7 cellular contexts compared by ENCODE assay signal in the genomic region with DNA sequence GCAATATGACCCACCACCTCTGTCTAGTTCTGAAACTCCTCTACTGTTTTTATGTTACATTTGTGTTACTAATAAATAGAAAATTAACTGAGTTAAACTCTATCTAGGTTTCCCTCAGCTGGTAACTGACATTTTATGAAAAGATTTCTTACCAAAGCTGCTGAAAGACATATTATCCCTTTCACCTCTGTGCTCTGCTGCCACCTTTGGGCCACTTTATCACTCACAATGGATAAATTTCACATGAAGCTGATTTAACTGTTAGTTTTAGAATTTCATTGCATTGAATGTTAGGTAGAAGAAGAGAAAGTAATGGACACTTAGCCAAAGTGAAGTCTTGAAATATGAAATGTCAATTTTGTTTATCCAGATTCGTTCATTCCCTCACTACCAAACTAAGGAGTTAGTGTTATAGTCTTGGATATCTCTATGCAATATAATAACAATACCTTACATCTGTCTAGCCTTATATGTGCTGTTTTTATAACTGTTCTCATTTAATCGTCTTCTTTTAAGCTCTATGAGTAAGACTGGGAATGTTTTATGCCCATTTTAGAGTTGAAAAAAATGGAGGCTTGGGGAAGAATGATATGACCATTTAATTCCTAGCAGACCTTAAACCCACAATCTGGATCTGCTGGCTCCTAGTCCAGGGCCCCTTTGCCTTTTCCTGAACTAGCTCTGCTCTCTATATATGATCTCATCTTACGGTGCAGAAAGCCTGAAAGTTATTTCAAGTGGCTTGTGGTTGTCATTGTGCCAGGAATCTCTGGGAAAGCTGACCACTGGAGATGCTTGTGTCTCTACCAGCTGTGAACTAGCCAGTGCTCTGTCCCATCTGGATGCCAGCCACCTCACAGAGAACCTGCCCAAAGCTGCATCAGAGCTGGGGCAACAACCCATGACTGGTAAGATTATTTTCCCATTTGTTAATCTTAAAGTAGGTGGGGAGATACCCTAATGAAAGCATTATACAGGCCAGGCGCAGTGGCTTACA.
DNase-seq lines count a peak whose midpoint lies in the region; ATAC-seq and FAIRE-seq lines count a peak whose summit lies in the region.

No MANE protein-coding gene starts in this region.

- H3K27me3 Mint-ChIP-seq in stimulated activated memory B cell treated with anti-CD40 and anti-IgM and Interleukin-4, amounts not matched to agents 10 μg/mL and 1 μg/mL and 100 μg/mL, for 72 hours: no peaks in the 10 kb centered on the region

- H3K4me3 ChIP-seq in adipocyte (ENCODE audit: low read length) (no peak overlapping the region), right cardiac atrium (ENCODE audit: low read length) (no peak overlapping the region)

- FAIRE-seq in G401.6 (lab: Jason Lieb, UNC): peak; percentile 95

- H3K36me3 Mint-ChIP-seq in stimulated activated memory B cell treated with anti-CD40 and anti-IgM and Interleukin-4, amounts not matched to agents 10 μg/mL and 1 μg/mL and 100 μg/mL, for 72 hours: no peaks in the 10 kb centered on the region

- intact Hi-C loops in right cardiac atrium (cut with DNase I): loop anchor here (5.0 to 10.0 kb wide), 3 partner anchors 250 to 255 kb away; no protein-coding TSS in a partner anchor

- DNase-seq in NCI-H82 (lab: John Stamatoyannopoulos, UW): peak; percentile 61
- peak; percentile 82 for DNase-seq in adipocyte (ENCODE audit: low read depth)
- peak in 2 of 3 donors; percentile 45 to 69 for DNase-seq in right cardiac atrium
- DNase-seq in stimulated activated CD4-positive, alpha-beta T cell treated with anti-CD3 and anti-CD28 coated beads, Interleukin-12 subunit alpha, Interleukin-12 subunit beta, amount 100 ng/mL, for 48 hours (ENCODE audit: low read depth in 2 of 3, low spot score in 1 of 3): peak in 2 of 3 donors; percentile 7 to 43

- no peak overlapping the region for H3K9ac ChIP-seq in adipocyte (ENCODE audit: low read length)

- H3K27ac Mint-ChIP-seq in stimulated activated memory B cell treated with anti-CD40 and anti-IgM and Interleukin-4, amounts not matched to agents 10 μg/mL and 1 μg/mL and 100 μg/mL, for 72 hours: no peak overlapping the region

- H3K4me3 Mint-ChIP-seq in stimulated activated memory B cell treated with anti-CD40 and anti-IgM and Interleukin-4, amounts not matched to agents 10 μg/mL and 1 μg/mL and 100 μg/mL, for 72 hours: no peak overlapping the region

- peaks cover 19% of the 10 kb centered on the region for H3K36me3 ChIP-seq in adipocyte (ENCODE audit: control insufficient read depth, insufficient read depth, low read length, severe bottlenecking)

- no peak overlapping the region for H3K27ac ChIP-seq in right cardiac atrium (ENCODE audit: low read length)

- ATAC-seq in HG03175 (IDR thresholded peaks at IDR 0.05; ENCODE audit: unreplicated experiment): peak; percentile 50
- peak; percentile 70 to 76 for ATAC-seq in right cardiac atrium
- no peak for ATAC-seq in stimulated activated memory B cell treated with anti-CD40 and anti-IgM and Interleukin-4, amounts not matched to agents 10 μg/mL and 1 μg/mL and 100 μg/mL, for 72 hours

- H3K9me3 ChIP-seq in adipocyte (ENCODE audit: control insufficient read depth, low read length): no peaks in the 10 kb centered on the region
- no peaks in the 10 kb centered on the region for H3K9me3 ChIP-seq in right cardiac atrium (ENCODE audit: control insufficient read depth, low read length)

- 36% methylated on average over 4 of the region's 4 CpGs for WGBS in right cardiac atrium

- H3K4me1 ChIP-seq in adipocyte (ENCODE audit: control insufficient read depth, insufficient read depth, low read length) (peaks cover 6% of the 10 kb centered on the region), right cardiac atrium (ENCODE audit: control insufficient read depth, insufficient read depth, low read length) (no peaks in the 10 kb centered on the region)

- H3K27me3 ChIP-seq in adipocyte (replicated peaks; ENCODE audit: control insufficient read depth, insufficient read depth, low read length): no peaks in the 10 kb centered on the region
- H3K27me3 ChIP-seq in right cardiac atrium (ENCODE audit: control insufficient read depth, insufficient read depth): no peaks in the 10 kb centered on the region

- no peaks in the 10 kb centered on the region for H3K4me1 Mint-ChIP-seq in stimulated activated memory B cell treated with anti-CD40 and anti-IgM and Interleukin-4, amounts not matched to agents 10 μg/mL and 1 μg/mL and 100 μg/mL, for 72 hours

- peaks cover 2% of the 10 kb centered on the region for H3K9me3 Mint-ChIP-seq in stimulated activated memory B cell treated with anti-CD40 and anti-IgM and Interleukin-4, amounts not matched to agents 10 μg/mL and 1 μg/mL and 100 μg/mL, for 72 hours

Comparison
In these comparisons a context has a peak if more than half of its experiments do, and no peak if none do; other contexts are left out.
1. DNase-seq: peak in every context shown above with its lines; median percentile 82 in adipocyte; 61 in NCI-H82; 57 in right cardiac atrium; 25 in stimulated activated CD4-positive, alpha-beta T cell treated with anti-CD3 and anti-CD28 coated beads, Interleukin-12 subunit alpha, Interleukin-12 subunit beta, amount 100 ng/mL, for 48 hours.